Comparison of ENCODE assay signal across 8 cellular contexts in genomic region chr1:67535474-67535873, GRCh38.
DNase-seq lines count a peak whose midpoint lies in the region; ATAC-seq and TF ChIP-seq lines count a peak whose summit lies in the region.

No MANE protein-coding gene starts in this region.

- DNase-seq in GM10248 (ENCODE audit: extremely low spot score) (peak; percentile 43), GOT3 (lab: John Stamatoyannopoulos, UW) (peak; percentile 43), SKM-1 treated with dmso at 0.1 percent for 144 hours (lab: John Stamatoyannopoulos, UW; ENCODE audit: unreplicated experiment) (peak; percentile 85), brain microvascular endothelial cell (peak; percentile 83), inferior parietal cortex (ENCODE audit: extremely low spot score) (peak; percentile 74)
- DNase-seq in stimulated activated CD4-positive, alpha-beta T cell treated with anti-CD3 and anti-CD28 coated beads, Interleukin-15, amount 100 ng/mL, for 24 hours, result peak; percentile 66

- in situ Hi-C loops in brain microvascular endothelial cell (cut with HindIII; ENCODE audit: low pct_ligation_motif_present, low sequenced_read_pairs), result loop anchor here (25.0 kb wide), 2 partner anchors 152 to 227 kb away; partner anchors contain the start of gene GADD45A

- POLR2A ChIA-PET in GM10248 (lab: Yijun Ruan, JAX), result no interaction called here

- no peaks in the 10 kb centered on the region for H3K27me3 ChIP-seq in brain microvascular endothelial cell (replicated peaks)

- no peak overlapping the region for H3K27ac ChIP-seq in brain microvascular endothelial cell

- no peaks in the 10 kb centered on the region for H3K36me3 ChIP-seq in brain microvascular endothelial cell (replicated peaks)

- CTCF ChIA-PET in GM10248 (lab: Yijun Ruan, JAX), result interaction anchor here (0.8 to 8.2 kb wide), 23 partner anchors 9 to 309 kb away, joined by 3 to 49 read pairs (median 4); no protein-coding TSS in a partner anchor

- no peak for ATAC-seq in GM21526 (IDR thresholded peaks at IDR 0.05; ENCODE audit: low FRiP score, unreplicated experiment)

- TF ChIP-seq CTCF in GM10248 (IDR thresholded peaks at IDR 0.05; ENCODE audit: control extremely low read depth, extremely low read depth, low read depth, missing control alignments), result peak; percentile 50
- peak; percentile 96 for TF ChIP-seq CTCF in LNCAP (IDR thresholded peaks at IDR 0.05)
- TF ChIP-seq CTCF in brain microvascular endothelial cell (IDR thresholded peaks at IDR 0.05; ENCODE audit: low read depth, low read length, missing control alignments), result peak; percentile 98

- no peak overlapping the region for H3K4me3 ChIP-seq in brain microvascular endothelial cell (ENCODE audit: low read depth, low read length)
